In the genomic region with DNA sequence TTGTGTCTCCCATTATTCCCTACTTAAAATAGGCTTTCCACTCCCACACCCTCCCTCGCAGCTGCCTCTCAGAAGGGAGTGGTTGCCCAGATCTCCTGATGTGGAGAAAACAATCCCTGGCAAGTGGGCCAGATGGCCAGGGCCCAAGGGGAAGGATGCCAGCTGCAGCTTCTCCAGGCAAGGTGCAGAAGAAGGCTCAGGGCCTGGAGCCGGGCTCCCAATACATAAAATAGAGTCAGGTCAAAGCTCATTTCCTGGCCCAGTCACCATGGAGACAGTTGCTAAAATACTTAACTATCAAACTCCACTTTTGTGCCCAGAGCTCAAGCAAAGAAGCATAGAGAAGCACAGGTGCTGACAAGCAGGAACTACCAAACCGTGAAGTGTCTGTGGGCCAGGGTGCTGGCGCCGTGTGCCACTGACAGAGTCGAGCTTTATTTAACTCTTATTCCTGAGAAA, we compare ENCODE assay signal across 8 cellular contexts. TPM values are rescaled to one million over a fixed set of nuclear protein-coding genes. Genes with fewer than 3 reads are reported as not detected.
DNase-seq lines count a peak whose midpoint lies in the region; ATAC-seq and TF ChIP-seq lines count a peak whose summit lies in the region.

No MANE protein-coding gene starts in this region.

- H2AFZ ChIP-seq in neural progenitor cell (replicated peaks), result no peak overlapping the region

- no peak overlapping the region for H3K27ac Mint-ChIP-seq in activated CD4-positive, alpha-beta memory T cell treated with anti-CD3 and anti-CD28 coated beads for 36 hours
- H3K27ac Mint-ChIP-seq in neural progenitor cell, result no peak overlapping the region

- intact Hi-C loops in activated CD4-positive, alpha-beta memory T cell treated with anti-CD3 and anti-CD28 coated beads for 36 hours (cut with micrococcal nuclease), result no loop called here

- no peak overlapping the region for H3K27ac ChIP-seq in neural progenitor cell

- no peaks in the 10 kb centered on the region for H3K27me3 ChIP-seq in neural progenitor cell

- no peaks in the 10 kb centered on the region for H3K4me1 Mint-ChIP-seq in activated CD4-positive, alpha-beta memory T cell treated with anti-CD3 and anti-CD28 coated beads for 36 hours (ENCODE audit: low read depth)
- H3K4me1 Mint-ChIP-seq in neural progenitor cell, result peaks cover 2% of the 10 kb centered on the region

- H3K36me3 ChIP-seq in neural progenitor cell, result no peaks in the 10 kb centered on the region

- H3K27me3 Mint-ChIP-seq in activated CD4-positive, alpha-beta memory T cell treated with anti-CD3 and anti-CD28 coated beads for 36 hours, result peaks cover 4% of the 10 kb centered on the region
- peaks cover 2% of the 10 kb centered on the region for H3K27me3 Mint-ChIP-seq in neural progenitor cell (ENCODE audit: insufficient read depth, low read depth)

- no peaks in the 10 kb centered on the region for H4K20me1 ChIP-seq in neural progenitor cell (ENCODE audit: low read depth)

- H3K9ac ChIP-seq in neural progenitor cell, result no peak overlapping the region

- H3K4me3 Mint-ChIP-seq in activated CD4-positive, alpha-beta memory T cell treated with anti-CD3 and anti-CD28 coated beads for 36 hours, result no peak overlapping the region
- H3K4me3 Mint-ChIP-seq in neural progenitor cell, result no peak overlapping the region

- POLR2A ChIA-PET in activated CD4-positive, alpha-beta memory T cell treated with anti-CD3 and anti-CD28 coated beads for 36 hours (lab: Charles Lee), result no interaction called here

- no peaks in the 10 kb centered on the region for H3K36me3 Mint-ChIP-seq in activated CD4-positive, alpha-beta memory T cell treated with anti-CD3 and anti-CD28 coated beads for 36 hours
- no peaks in the 10 kb centered on the region for H3K36me3 Mint-ChIP-seq in neural progenitor cell

- CTCF ChIA-PET in activated CD4-positive, alpha-beta memory T cell treated with anti-CD3 and anti-CD28 coated beads for 36 hours (lab: Charles Lee), result interaction anchor here (1.2 kb wide), 2 partner anchors 26 to 46 kb away, joined by 3 read pairs; a partner anchor contains a TSS

- no peaks in the 10 kb centered on the region for H3K9me3 ChIP-seq in neural progenitor cell (ENCODE audit: low read depth)

- no peak for TF ChIP-seq CTCF in neural progenitor cell (IDR thresholded peaks at IDR 0.05)

- no peaks in the 10 kb centered on the region for H3F3A ChIP-seq in neural progenitor cell (ENCODE audit: low read depth)

- H3K4me3 ChIP-seq in neural progenitor cell, result no peak overlapping the region

- peak; percentile 62 for DNase-seq in DMS153 treated with DMSO at 0.1 percent for 48 hours (lab: John Stamatoyannopoulos, UW; ENCODE audit: unreplicated experiment)
- DNase-seq in NCI-H345 (lab: John Stamatoyannopoulos, UW), result peak; percentile 51
- DNase-seq in fibroblast of the conjunctiva (ENCODE audit: low read depth), result peak; percentile 8
- DNase-seq in pulmonary artery endothelial cell (ENCODE audit: low read depth, low spot score), result peak; percentile 71
- no peak for DNase-seq in activated CD4-positive, alpha-beta memory T cell treated with anti-CD3 and anti-CD28 coated beads for 36 hours
- DNase-seq in neural progenitor cell (ENCODE audit: low spot score), result no peak
- DNase-seq in activated CD8-positive, alpha-beta memory T cell treated with anti-CD3 and anti-CD28 coated beads, Interleukin-2, amount 50 U/mL, for 48 hours, result no peak

- no peak overlapping the region for H3K4me2 ChIP-seq in neural progenitor cell

- H3K9me3 Mint-ChIP-seq in activated CD4-positive, alpha-beta memory T cell treated with anti-CD3 and anti-CD28 coated beads for 36 hours, result peaks cover 3% of the 10 kb centered on the region
- H3K9me3 Mint-ChIP-seq in neural progenitor cell, result peaks cover 18% of the 10 kb centered on the region

- no peaks in the 10 kb centered on the region for H3K4me1 ChIP-seq in neural progenitor cell

- no peaks in the 10 kb centered on the region for H3K79me2 ChIP-seq in neural progenitor cell (ENCODE audit: low read depth)

- ATAC-seq in HG02852 (IDR thresholded peaks at IDR 0.05; ENCODE audit: unreplicated experiment), result peak; percentile 42

RNA-seq across cellular contexts. Expression of a gene that starts 45.7 kb away (rescaled TPM):
- 48.7 and 96.2 TPM in 2 replicates for total RNA-seq in pulmonary artery endothelial cell
- total RNA-seq in activated CD4-positive, alpha-beta memory T cell treated with anti-CD3 and anti-CD28 coated beads for 36 hours, result 10 to 100 TPM; 23.7 to 25.0 TPM
- 2.0 and 11.4 TPM in 2 replicates for total RNA-seq in neural progenitor cell (ENCODE audit: low replicate concordance)

RNA-seq across cellular contexts. Expression of a gene that starts 59.1 kb away (rescaled TPM):
- total RNA-seq in pulmonary artery endothelial cell (40.4 and 55.3 TPM in 2 replicates), neural progenitor cell (ENCODE audit: low replicate concordance) (46.6 and 70.8 TPM in 2 replicates)
- total RNA-seq in activated CD4-positive, alpha-beta memory T cell treated with anti-CD3 and anti-CD28 coated beads for 36 hours, result 10 to 100 TPM; 54.5 to 54.8 TPM

RNA-seq across cellular contexts. Expression of a gene that starts 59.6 kb away (rescaled TPM):
- total RNA-seq in pulmonary artery endothelial cell (78.3 and 98.4 TPM in 2 replicates), neural progenitor cell (ENCODE audit: low replicate concordance) (65.1 and 103 TPM in 2 replicates)
- total RNA-seq in activated CD4-positive, alpha-beta memory T cell treated with anti-CD3 and anti-CD28 coated beads for 36 hours, result 10 to 100 TPM; 49.1 to 50.7 TPM

Comparison
In these comparisons a context has a peak if more than half of its experiments do, and no peak if none do; other contexts are left out.
1. DNase-seq: peak in DMS153 treated with DMSO at 0.1 percent for 48 hours (single experiment), NCI-H345 (single experiment), fibroblast of the conjunctiva (single experiment) and pulmonary artery endothelial cell (single experiment); none in activated CD4-positive, alpha-beta memory T cell treated with anti-CD3 and anti-CD28 coated beads for 36 hours (single experiment), neural progenitor cell (single experiment) and activated CD8-positive, alpha-beta memory T cell treated with anti-CD3 and anti-CD28 coated beads, Interleukin-2, amount 50 U/mL, for 48 hours (single experiment).